Comparison of ENCODE assay signal across 30 cellular contexts in genomic region chr12:76798864-76799263, GRCh38.
"Had no signal": no experiment of that assay in that cellular context is flagged by ENCODE, and none has a peak within 500 bp of the region (broad histone marks: within the 10 kb centered on the region; RNA-seq: fewer than 3 reads in every experiment).

No MANE protein-coding gene starts in this region.

- DNase-seq: activated CD4-positive, alpha-beta memory T cell treated with anti-CD3 and anti-CD28 coated beads for 36 hours; activated CD4-positive, alpha-beta T cell treated with anti-CD3 and anti-CD28 coated beads for 36 hours; activated CD4-positive, alpha-beta T cell treated with anti-CD3 and anti-CD28 coated beads, Interleukin-2, amount 10 ng/mL, durations not matched to agents 24 days and 14 days; activated CD4-positive, CD25-positive, alpha-beta regulatory T cell; activated CD4-positive, CD25-positive, alpha-beta regulatory T cell treated with anti-CD3 and anti-CD28 coated beads, Interleukin-2, amount 50 U/mL, for 72 hours; activated CD8-positive, alpha-beta memory T cell treated with anti-CD3 and anti-CD28 coated beads, Interleukin-2, amount 10 ng/mL, durations not matched to agents 7 days and 5 days; activated CD8-positive, alpha-beta memory T cell treated with anti-CD3 and anti-CD28 coated beads, Interleukin-2, amount 50 U/mL, for 4 hours; activated CD8-positive, alpha-beta T cell treated with anti-CD3 and anti-CD28 coated beads, Interleukin-2, amount 10 ng/mL, durations not matched to agents 7 days and 5 days; activated effector memory CD4-positive, alpha-beta T cell treated with anti-CD3 and anti-CD28 coated beads, Interleukin-2, amount 50 U/mL, for 16 hours; activated naive CD4-positive, alpha-beta T cell treated with anti-CD3 and anti-CD28 coated beads for 36 hours; activated T-cell treated with anti-CD3 and anti-CD28 coated beads, Interleukin-2, amount 50 U/mL, for 1 hour; activated T-cell treated with anti-CD3 and anti-CD28 coated beads, Interleukin-2, amount 50 U/mL, for 48 hours; amniotic stem cell; anterior cingulate cortex; brain microvascular endothelial cell; caudate nucleus; cortex of kidney; dermis blood vessel endothelial cell; effector CD4-positive, alpha-beta T cell; effector memory CD8-positive, alpha-beta T cell; foreskin fibroblast; gastrocnemius medialis; T-helper 1 cell; T-helper 17 cell; T1000; WERI-Rb-1 had no signal

- H3K27ac ChIP-seq: brain microvascular endothelial cell, gastrocnemius medialis, WERI-Rb-1 had no signal

- H3K36me3 ChIP-seq: brain microvascular endothelial cell, gastrocnemius medialis had no signal

- H3K27me3 ChIP-seq: brain microvascular endothelial cell, gastrocnemius medialis had no signal

- H3K27ac Mint-ChIP-seq: activated CD4-positive, alpha-beta memory T cell treated with anti-CD3 and anti-CD28 coated beads for 36 hours; activated CD4-positive, alpha-beta T cell treated with anti-CD3 and anti-CD28 coated beads for 36 hours; activated CD4-positive, alpha-beta T cell treated with anti-CD3 and anti-CD28 coated beads, Interleukin-2, amount 10 ng/mL, durations not matched to agents 24 days and 14 days; activated CD8-positive, alpha-beta memory T cell treated with anti-CD3 and anti-CD28 coated beads, Interleukin-2, amount 10 ng/mL, durations not matched to agents 7 days and 5 days; activated CD8-positive, alpha-beta T cell treated with anti-CD3 and anti-CD28 coated beads, Interleukin-2, amount 10 ng/mL, durations not matched to agents 7 days and 5 days; activated naive CD4-positive, alpha-beta T cell treated with anti-CD3 and anti-CD28 coated beads for 36 hours; activated naive CD4-positive, alpha-beta T cell treated with anti-CD3 and anti-CD28 coated beads, Interleukin-2, amount 50 U/mL, for 24 hours; activated T-helper 1 cell treated with anti-CD3 and anti-CD28 coated beads, Interleukin-12 subunit alpha, Interleukin-12 subunit beta, Interleukin-2, Interleukin-4 antibody, amounts not matched to agents 30 ng/mL and 10 ng/mL and 1 ng/mL, durations not matched to agents 14 hours and 24 hours and 36 hours; activated T-helper 2 cell treated with anti-CD3 and anti-CD28 coated beads, Interferon-gamma antibody, Interleukin-2, Interleukin-4, amounts not matched to agents 10 μg/mL and 5 μg/mL and 100 μg/mL, durations not matched to agents 14 hours and 24 hours and 36 hours; T-helper 17 cell; T-helper 2 cell treated with Interferon-gamma antibody and Interleukin-4, amounts not matched to agents 5 μg/mL and 100 μg/mL, for 36 hours had no signal

- ATAC-seq: activated CD4-positive, alpha-beta T cell treated with anti-CD3 and anti-CD28 coated beads for 36 hours; activated CD8-positive, alpha-beta memory T cell treated with anti-CD3 and anti-CD28 coated beads, Interleukin-2, amount 10 ng/mL, durations not matched to agents 7 days and 5 days; activated CD8-positive, alpha-beta T cell treated with anti-CD3 and anti-CD28 coated beads, Interleukin-2, amount 10 ng/mL, durations not matched to agents 7 days and 5 days; effector memory CD8-positive, alpha-beta T cell; gastrocnemius medialis; T-helper 17 cell had no signal

- H3K4me1 Mint-ChIP-seq: activated CD8-positive, alpha-beta memory T cell treated with anti-CD3 and anti-CD28 coated beads, Interleukin-2, amount 10 ng/mL, durations not matched to agents 7 days and 5 days had no signal

- H3K27me3 Mint-ChIP-seq: activated CD4-positive, alpha-beta memory T cell treated with anti-CD3 and anti-CD28 coated beads for 36 hours; activated CD4-positive, alpha-beta T cell treated with anti-CD3 and anti-CD28 coated beads for 36 hours; activated CD4-positive, alpha-beta T cell treated with anti-CD3 and anti-CD28 coated beads, Interleukin-2, amount 10 ng/mL, durations not matched to agents 24 days and 14 days; activated CD8-positive, alpha-beta memory T cell treated with anti-CD3 and anti-CD28 coated beads, Interleukin-2, amount 10 ng/mL, durations not matched to agents 7 days and 5 days; activated naive CD4-positive, alpha-beta T cell treated with anti-CD3 and anti-CD28 coated beads, Interleukin-2, amount 50 U/mL, for 24 hours; effector memory CD8-positive, alpha-beta T cell; T-helper 17 cell had no signal

- H3K4me3 ChIP-seq: gastrocnemius medialis had no signal

- H3K9me3 ChIP-seq: gastrocnemius medialis had no signal

- H3K4me3 Mint-ChIP-seq: activated CD4-positive, alpha-beta memory T cell treated with anti-CD3 and anti-CD28 coated beads for 36 hours; activated CD4-positive, alpha-beta T cell treated with anti-CD3 and anti-CD28 coated beads for 36 hours; activated CD4-positive, alpha-beta T cell treated with anti-CD3 and anti-CD28 coated beads, Interleukin-2, amount 10 ng/mL, durations not matched to agents 24 days and 14 days; activated CD8-positive, alpha-beta memory T cell treated with anti-CD3 and anti-CD28 coated beads, Interleukin-2, amount 10 ng/mL, durations not matched to agents 7 days and 5 days; activated CD8-positive, alpha-beta T cell treated with anti-CD3 and anti-CD28 coated beads, Interleukin-2, amount 10 ng/mL, durations not matched to agents 7 days and 5 days; activated naive CD4-positive, alpha-beta T cell treated with anti-CD3 and anti-CD28 coated beads for 36 hours; activated naive CD4-positive, alpha-beta T cell treated with anti-CD3 and anti-CD28 coated beads, Interleukin-2, amount 50 U/mL, for 24 hours; activated T-helper 1 cell treated with anti-CD3 and anti-CD28 coated beads, Interleukin-12 subunit alpha, Interleukin-12 subunit beta, Interleukin-2, Interleukin-4 antibody, amounts not matched to agents 30 ng/mL and 10 ng/mL and 1 ng/mL, durations not matched to agents 14 hours and 24 hours and 36 hours; effector memory CD8-positive, alpha-beta T cell; T-helper 17 cell; T-helper 2 cell treated with Interferon-gamma antibody and Interleukin-4, amounts not matched to agents 5 μg/mL and 100 μg/mL, for 36 hours had no signal
